17 cellular contexts compared by ENCODE assay signal in genomic region chr18:56542488-56542887, GRCh38.
DNase-seq lines count a peak whose midpoint lies in the region; ATAC-seq and TF ChIP-seq lines count a peak whose summit lies in the region.
"Had no signal": no experiment of that assay in that cellular context is flagged by ENCODE, and none has a peak within 500 bp of the region (broad histone marks: within the 10 kb centered on the region; RNA-seq: fewer than 3 reads in every experiment).

No MANE protein-coding gene starts in this region.

- no peaks in the 10 kb centered on the region for H3K9me3 Mint-ChIP-seq in natural killer cell
- H3K9me3 Mint-ChIP-seq: T-helper 1 cell treated with Interleukin-12 subunit alpha and Interleukin-12 subunit beta and Interleukin-4 antibody, amounts not matched to agents 30 μg/mL and 1 μg/mL, for 36 hours had no signal

- no peak overlapping the region for H3K4me3 Mint-ChIP-seq in natural killer cell
- H3K4me3 Mint-ChIP-seq: CD4-positive, alpha-beta memory T cell; T-helper 1 cell treated with Interleukin-12 subunit alpha and Interleukin-12 subunit beta and Interleukin-4 antibody, amounts not matched to agents 30 μg/mL and 1 μg/mL, for 36 hours had no signal

- no peaks in the 10 kb centered on the region for H3K36me3 Mint-ChIP-seq in natural killer cell
- H3K36me3 Mint-ChIP-seq: CD4-positive, alpha-beta memory T cell had no signal

- peaks cover 0 to 3% of the 10 kb centered on the region in 2 donors for H3K27me3 Mint-ChIP-seq in natural killer cell (ENCODE audit: low read depth in 2 of 2)

- intact Hi-C loops in posterior vena cava (cut with DNase I) (no loop called here), natural killer cell (cut with micrococcal nuclease) (no loop called here)

- H3K4me1 Mint-ChIP-seq in natural killer cell: peaks cover 0 to 9% of the 10 kb centered on the region in 2 donors
- H3K4me1 Mint-ChIP-seq: CD4-positive, alpha-beta memory T cell had no signal

- TF ChIP-seq CTCF in natural killer cell (IDR thresholded peaks at IDR 0.05): no peak

- DNase-seq in AG08395 (ENCODE audit: low spot score) (peak; percentile 22), EH (ENCODE audit: low read depth) (peak; percentile 15), OCI-M1 (lab: John Stamatoyannopoulos, UW) (peak; percentile 29), left kidney (ENCODE audit: low read depth, low spot score) (peak; percentile 30), posterior vena cava (ENCODE audit: low spot score) (no peak), natural killer cell (no peak)
- DNase-seq: Caco-2; CD4-positive, alpha-beta memory T cell; DMS153; EL; GF-D8; NCI-H1105 treated with DMSO at 0.1 percent for 48 hours; NCI-H2081; NCI-H2171 had no signal

- H3K27ac Mint-ChIP-seq in natural killer cell: no peak overlapping the region
- H3K27ac Mint-ChIP-seq: CD4-positive, alpha-beta memory T cell; T-helper 1 cell treated with Interleukin-12 subunit alpha and Interleukin-12 subunit beta and Interleukin-4 antibody, amounts not matched to agents 30 μg/mL and 1 μg/mL, for 36 hours had no signal

- ATAC-seq in natural killer cell: no peak
- no peak for ATAC-seq in HG03175 (IDR thresholded peaks at IDR 0.05; ENCODE audit: unreplicated experiment)
- ATAC-seq: Right ventricle myocardium inferior had no signal

Comparison
In these comparisons a context has a peak if more than half of its experiments do, and no peak if none do; other contexts are left out.
1. DNase-seq: peak in AG08395 (single experiment), EH (single experiment), OCI-M1 (single experiment) and left kidney (single experiment); none in posterior vena cava (single experiment) and natural killer cell (single experiment).